Comparison of ENCODE assay signal across 8 cellular contexts in the genomic region with DNA sequence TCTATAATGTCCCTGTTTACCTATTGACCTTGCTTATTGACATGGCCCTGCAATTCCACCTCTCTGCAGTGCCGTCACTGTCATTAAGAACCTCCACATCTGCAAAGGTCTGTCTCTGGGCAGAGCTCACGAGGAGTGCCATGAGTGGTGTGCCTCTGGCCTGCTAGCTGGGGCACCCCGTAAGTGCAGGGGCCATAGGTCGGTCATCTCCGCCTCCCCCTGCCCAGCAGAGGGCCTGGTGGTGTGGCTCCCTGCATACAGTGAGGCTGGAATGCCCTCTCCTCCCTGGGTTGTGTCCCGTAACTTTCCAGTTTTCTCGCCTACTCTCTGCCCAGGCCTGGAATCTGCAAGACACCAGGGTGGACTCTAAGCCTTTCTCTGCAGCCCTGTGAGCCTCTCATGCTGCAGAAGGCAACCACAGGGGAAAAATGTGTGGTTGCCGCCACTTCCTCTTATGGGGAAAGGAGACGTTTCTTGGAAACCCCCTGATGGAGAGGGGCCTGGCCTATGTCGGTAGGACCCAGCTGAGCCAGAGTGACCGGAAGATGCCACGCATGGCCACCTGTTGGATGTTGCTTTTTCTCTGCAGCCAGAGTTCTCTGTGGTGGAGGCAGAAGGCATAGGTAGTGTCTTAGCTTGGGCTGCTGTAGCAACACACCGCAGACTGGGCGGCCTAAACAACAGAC. TPM values are rescaled to one million over a fixed set of nuclear protein-coding genes. Genes with fewer than 3 reads are reported as not detected.
DNase-seq lines count a peak whose midpoint lies in the region; ATAC-seq and TF ChIP-seq lines count a peak whose summit lies in the region.

No MANE protein-coding gene starts in this region.

- H3K9me3 ChIP-seq in right atrium auricular region = no peaks in the 10 kb centered on the region
- H3K9me3 ChIP-seq in BE2C = no peaks in the 10 kb centered on the region

- peaks cover 13% of the 10 kb centered on the region for H3K36me3 Mint-ChIP-seq in T-helper 1 cell treated with Interleukin-12 subunit alpha and Interleukin-12 subunit beta and Interleukin-4 antibody, amounts not matched to agents 30 μg/mL and 1 μg/mL, for 36 hours (ENCODE audit: low read depth)
- peaks cover 2 to 3% (median 2%) of the 10 kb centered on the region in 3 donors for H3K36me3 Mint-ChIP-seq in immature natural killer cell

- H3K4me3 ChIP-seq in right atrium auricular region = no peak overlapping the region
- no peak overlapping the region for H3K4me3 ChIP-seq in BE2C (ENCODE audit: low read depth, low read length)

- peak overlapping the region; percentile 77 for H3K4me3 Mint-ChIP-seq in T-helper 1 cell treated with Interleukin-12 subunit alpha and Interleukin-12 subunit beta and Interleukin-4 antibody, amounts not matched to agents 30 μg/mL and 1 μg/mL, for 36 hours
- H3K4me3 Mint-ChIP-seq in immature natural killer cell = peak overlapping the region; percentile 63 to 85 (median 77)

- no peaks in the 10 kb centered on the region for H3K27me3 Mint-ChIP-seq in T-helper 1 cell treated with Interleukin-12 subunit alpha and Interleukin-12 subunit beta and Interleukin-4 antibody, amounts not matched to agents 30 μg/mL and 1 μg/mL, for 36 hours (ENCODE audit: low read depth)
- H3K27me3 Mint-ChIP-seq in immature natural killer cell (ENCODE audit: low read depth in 3 of 3) = peaks cover 0 to 11% (median under 1%) of the 10 kb centered on the region in 3 donors

- DNase-seq in cardiac septum (ENCODE audit: low spot score) (peak; percentile 79), right atrium auricular region (ENCODE audit: low spot score) (no peak), immature natural killer cell (peak; percentile 74 to 77 (median 77)), BE2C (no peak), NCI-H748 (lab: John Stamatoyannopoulos, UW; ENCODE audit: unreplicated experiment) (no peak), RWPE1 (ENCODE audit: low spot score) (no peak)

- peaks cover 64% of the 10 kb centered on the region for H3K4me1 Mint-ChIP-seq in T-helper 1 cell treated with Interleukin-12 subunit alpha and Interleukin-12 subunit beta and Interleukin-4 antibody, amounts not matched to agents 30 μg/mL and 1 μg/mL, for 36 hours (ENCODE audit: low read depth)
- H3K4me1 Mint-ChIP-seq in immature natural killer cell = peaks cover 74 to 75% of the 10 kb centered on the region in 2 donors

- no peaks in the 10 kb centered on the region for H3K36me3 ChIP-seq in right atrium auricular region
- H3K36me3 ChIP-seq in BE2C = no peaks in the 10 kb centered on the region

- CTCF ChIA-PET in RWPE1 (lab: Yijun Ruan, JAX) = no interaction called here

- no peaks in the 10 kb centered on the region for H3K9me3 Mint-ChIP-seq in T-helper 1 cell treated with Interleukin-12 subunit alpha and Interleukin-12 subunit beta and Interleukin-4 antibody, amounts not matched to agents 30 μg/mL and 1 μg/mL, for 36 hours
- H3K9me3 Mint-ChIP-seq in immature natural killer cell = no peaks in the 10 kb centered on the region

- intact Hi-C loops in cardiac septum (cut with DNase I) = no loop called here

- no peak for TF ChIP-seq CTCF in right atrium auricular region (IDR thresholded peaks at IDR 0.05)
- no peak for TF ChIP-seq CTCF in BE2C (IDR thresholded peaks at IDR 0.05; ENCODE audit: low read depth, low read length)
- TF ChIP-seq CTCF in RWPE1 (conservative IDR thresholded peaks at IDR 0.05; ENCODE audit: low read depth) = no peak

- ATAC-seq in HG03025 (IDR thresholded peaks at IDR 0.05; ENCODE audit: low FRiP score, unreplicated experiment) = peak; percentile 37

- POLR2A ChIA-PET in RWPE1 (lab: Yijun Ruan, JAX; ENCODE audit: low non-redundant PET) = no interaction called here

- no peaks in the 10 kb centered on the region for H3K27me3 ChIP-seq in right atrium auricular region
- no peaks in the 10 kb centered on the region for H3K27me3 ChIP-seq in BE2C

- H3K4me1 ChIP-seq in right atrium auricular region (peaks cover 0 to 8% of the 10 kb centered on the region in 2 donors), BE2C (no peaks in the 10 kb centered on the region)

- H3K27ac Mint-ChIP-seq in T-helper 1 cell treated with Interleukin-12 subunit alpha and Interleukin-12 subunit beta and Interleukin-4 antibody, amounts not matched to agents 30 μg/mL and 1 μg/mL, for 36 hours = peak overlapping the region; percentile 95
- H3K27ac Mint-ChIP-seq in immature natural killer cell = peak overlapping the region; percentile 88 to 97 (median 90)

- H3K27ac ChIP-seq in right atrium auricular region (no peak overlapping the region), RWPE1 (no peak overlapping the region)

RNA-seq across cellular contexts. Expression of gene SNX20, which starts 2.7 kb away (rescaled TPM):
- 0.75 TPM for total RNA-seq in cardiac septum
- 1 to 10 TPM in 1 of 2 donors, under 1 TPM in 1; 0.89 to 1.9 TPM for total RNA-seq in right atrium auricular region
- polyA plus RNA-seq in immature natural killer cell = 10 to 100 TPM; 28.7 to 74.9 (median 30.9) TPM
- not detected for polyA plus RNA-seq in BE2C (2012; ENCODE audit: insufficient read depth, insufficient read length, low read depth)

RNA-seq across cellular contexts. Expression of gene NOD2, which starts 9.6 kb away (rescaled TPM):
- total RNA-seq in cardiac septum (0.40 TPM), right atrium auricular region (1 to 10 TPM in 1 of 2 donors, under 1 TPM in 1; 0.44 to 1.6 TPM)
- polyA plus RNA-seq in immature natural killer cell = 1 to 10 TPM in 1 of 3 donors, under 1 TPM in 1, not detected in 1; 0.76 to 1.5 TPM
- polyA plus RNA-seq in BE2C (2012; ENCODE audit: insufficient read depth, insufficient read length, low read depth) = not detected

RNA-seq across cellular contexts. Expression of gene CYLD, which starts 58.1 kb away (rescaled TPM):
- 39.5 TPM for total RNA-seq in cardiac septum
- 10 to 100 TPM; 20.0 to 21.2 TPM for total RNA-seq in right atrium auricular region
- 100 to 1,000 TPM in 1 of 3 donors, 10 to 100 TPM in 2; 65.7 to 102 (median 66.1) TPM for polyA plus RNA-seq in immature natural killer cell
- polyA plus RNA-seq in BE2C (2012; ENCODE audit: insufficient read depth, insufficient read length, low read depth) = 13.3 TPM

Comparison
In these comparisons a context has a peak if more than half of its experiments do, and no peak if none do; other contexts are left out.
1. DNase-seq: peak in cardiac septum (single experiment) and immature natural killer cell (3 of 3); none in right atrium auricular region (single experiment), BE2C (single experiment), NCI-H748 (single experiment) and RWPE1 (single experiment).